Comparison of ENCODE assay signal across 36 cellular contexts in the genomic region with DNA sequence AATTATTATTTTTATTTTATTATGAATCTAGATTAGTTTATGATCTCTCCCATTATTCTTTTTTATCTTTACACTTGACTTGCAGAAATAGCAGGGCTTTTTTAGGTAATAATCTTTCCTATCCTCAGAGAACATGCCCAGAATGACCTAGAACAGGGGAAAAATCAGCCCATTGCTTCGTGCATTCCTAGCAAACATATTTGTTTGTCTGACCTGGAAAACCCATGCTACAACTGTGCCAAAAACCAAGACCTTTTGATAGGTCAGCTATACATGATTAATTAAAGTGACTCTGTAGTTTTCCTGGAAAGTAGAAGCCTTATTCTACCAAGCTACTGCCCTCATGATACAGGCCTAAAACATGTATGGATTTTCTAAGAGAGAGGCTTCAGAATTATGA.
"Had no signal": no experiment of that assay in that cellular context is flagged by ENCODE, and none has a peak within 500 bp of the region (broad histone marks: within the 10 kb centered on the region; RNA-seq: fewer than 3 reads in every experiment).

No MANE protein-coding gene starts in this region.

- H3K27ac ChIP-seq: ascending aorta, body of pancreas, brain microvascular endothelial cell, breast epithelium, VCaP had no signal

- ATAC-seq: activated T-cell treated with anti-CD3 and anti-CD28 coated beads, Interleukin-2, amount 50 U/mL, for 4 hours; body of pancreas had no signal

- DNase-seq: activated B cell treated with CpG ODN at 0.5 μM for 24 hours; activated CD4-positive, alpha-beta memory T cell treated with anti-CD3 and anti-CD28 coated beads for 36 hours; activated CD4-positive, alpha-beta T cell treated with anti-CD3 and anti-CD28 coated beads for 4 hours; activated CD4-positive, alpha-beta T cell treated with anti-CD3 and anti-CD28 coated beads, Interleukin-2, amount 10 ng/mL, durations not matched to agents 24 days and 14 days; activated CD4-positive, alpha-beta T cell treated with anti-CD3 and anti-CD28 coated beads, Interleukin-2, amount 50 U/mL, for 1 hour; activated CD4-positive, alpha-beta T cell treated with anti-CD3 and anti-CD28 coated beads, Interleukin-2, amount 50 U/mL, for 4 hours; activated CD4-positive, CD25-positive, alpha-beta regulatory T cell treated with anti-CD3 and anti-CD28 coated beads, Interleukin-2, amount 50 U/mL, for 72 hours; activated CD8-positive, alpha-beta memory T cell treated with anti-CD3 and anti-CD28 coated beads, Interleukin-2, amount 50 U/mL, for 4 hours; activated CD8-positive, alpha-beta T cell treated with anti-CD3 and anti-CD28 coated beads for 36 hours; activated gamma-delta T cell; activated naive CD4-positive, alpha-beta T cell treated with anti-CD3 and anti-CD28 coated beads, Interleukin-2, amount 10 ng/mL, durations not matched to agents 7 days and 5 days; activated naive CD4-positive, alpha-beta T cell treated with Interleukin-2 at 50 U/mL for 16 hours; activated naive CD8-positive, alpha-beta T cell treated with anti-CD3 and anti-CD28 coated beads, Interleukin-2, amount 10 ng/mL, durations not matched to agents 7 days and 5 days; activated naive CD8-positive, alpha-beta T cell treated with anti-CD3 and anti-CD28 coated beads, Interleukin-2, amount 50 U/mL, for 24 hours; activated T-cell treated with anti-CD3 and anti-CD28 coated beads for 4 hours; activated T-cell treated with anti-CD3 and anti-CD28 coated beads, Interleukin-2, amount 50 U/mL, for 1 hour; activated T-cell treated with anti-CD3 and anti-CD28 coated beads, Interleukin-2, amount 50 U/mL, for 4 hours; activated T-cell treated with anti-CD3 and anti-CD28 coated beads, Interleukin-2, amount 50 U/mL, for 72 hours; amygdala; anterior cingulate cortex; body of pancreas; central memory CD4-positive, alpha-beta T cell; T-helper 1 cell; T-helper 2 cell; T-helper 9 cell had no signal

- H3K27ac Mint-ChIP-seq: activated B cell treated with CpG ODN at 0.5 μM for 24 hours; activated CD4-positive, alpha-beta memory T cell treated with anti-CD3 and anti-CD28 coated beads for 36 hours; activated CD4-positive, alpha-beta T cell treated with anti-CD3 and anti-CD28 coated beads, Interleukin-2, amount 10 ng/mL, durations not matched to agents 24 days and 14 days; activated CD8-positive, alpha-beta T cell treated with anti-CD3 and anti-CD28 coated beads for 36 hours; activated naive CD4-positive, alpha-beta T cell treated with anti-CD3 and anti-CD28 coated beads, Interleukin-2, amount 10 ng/mL, durations not matched to agents 7 days and 5 days; activated naive CD4-positive, alpha-beta T cell treated with anti-CD3 and anti-CD28 coated beads, Interleukin-2, amount 50 U/mL, for 24 hours; activated naive CD8-positive, alpha-beta T cell; activated naive CD8-positive, alpha-beta T cell treated with anti-CD3 and anti-CD28 coated beads, Interleukin-2, amount 10 ng/mL, durations not matched to agents 7 days and 5 days; activated naive CD8-positive, alpha-beta T cell treated with anti-CD3 and anti-CD28 coated beads, Interleukin-2, amount 50 U/mL, for 24 hours; activated T-cell treated with anti-CD3 and anti-CD28 coated beads, Interleukin-2, amount 50 U/mL, for 72 hours; activated T-helper 1 cell treated with anti-CD3 and anti-CD28 coated beads, Interleukin-12 subunit alpha, Interleukin-12 subunit beta, Interleukin-2, Interleukin-4 antibody, amounts not matched to agents 30 ng/mL and 10 ng/mL and 1 ng/mL, durations not matched to agents 14 hours and 24 hours and 36 hours; activated T-helper 17 cell treated with anti-CD3 and anti-CD28 coated beads, Interleukin-2, amount 50 U/mL, for 72 hours; T-helper 1 cell treated with Interleukin-12 subunit alpha and Interleukin-12 subunit beta and Interleukin-4 antibody, amounts not matched to agents 30 μg/mL and 1 μg/mL, for 36 hours; T-helper 2 cell treated with Interferon-gamma antibody and Interleukin-4, amounts not matched to agents 5 μg/mL and 100 μg/mL, for 36 hours had no signal

- H3K4me1 Mint-ChIP-seq: activated B cell treated with CpG ODN at 0.5 μM for 24 hours; activated CD4-positive, alpha-beta T cell treated with anti-CD3 and anti-CD28 coated beads, Interleukin-2, amount 10 ng/mL, durations not matched to agents 24 days and 14 days; activated naive CD4-positive, alpha-beta T cell treated with anti-CD3 and anti-CD28 coated beads, Interleukin-2, amount 10 ng/mL, durations not matched to agents 7 days and 5 days; activated naive CD4-positive, alpha-beta T cell treated with anti-CD3 and anti-CD28 coated beads, Interleukin-2, amount 50 U/mL, for 24 hours; activated naive CD8-positive, alpha-beta T cell treated with anti-CD3 and anti-CD28 coated beads, Interleukin-2, amount 10 ng/mL, durations not matched to agents 7 days and 5 days; activated naive CD8-positive, alpha-beta T cell treated with anti-CD3 and anti-CD28 coated beads, Interleukin-2, amount 50 U/mL, for 24 hours; activated T-helper 17 cell treated with anti-CD3 and anti-CD28 coated beads, Interleukin-2, amount 50 U/mL, for 72 hours had no signal

- H3K4me3 ChIP-seq: ascending aorta, body of pancreas, breast epithelium had no signal

- FAIRE-seq: TTC549 had no signal

- H3K27me3 ChIP-seq: ascending aorta, body of pancreas, brain microvascular endothelial cell, breast epithelium had no signal

- H3K9me3 Mint-ChIP-seq: activated B cell treated with CpG ODN at 0.5 μM for 24 hours; activated CD4-positive, alpha-beta memory T cell treated with anti-CD3 and anti-CD28 coated beads for 36 hours; activated CD4-positive, alpha-beta T cell treated with anti-CD3 and anti-CD28 coated beads, Interleukin-2, amount 10 ng/mL, durations not matched to agents 24 days and 14 days; activated CD8-positive, alpha-beta T cell treated with anti-CD3 and anti-CD28 coated beads for 36 hours; activated naive CD4-positive, alpha-beta T cell treated with anti-CD3 and anti-CD28 coated beads, Interleukin-2, amount 10 ng/mL, durations not matched to agents 7 days and 5 days; activated naive CD4-positive, alpha-beta T cell treated with anti-CD3 and anti-CD28 coated beads, Interleukin-2, amount 50 U/mL, for 24 hours; activated naive CD8-positive, alpha-beta T cell treated with anti-CD3 and anti-CD28 coated beads, Interleukin-2, amount 10 ng/mL, durations not matched to agents 7 days and 5 days; activated naive CD8-positive, alpha-beta T cell treated with anti-CD3 and anti-CD28 coated beads, Interleukin-2, amount 50 U/mL, for 24 hours; activated T-cell treated with anti-CD3 and anti-CD28 coated beads, Interleukin-2, amount 50 U/mL, for 4 hours; activated T-cell treated with anti-CD3 and anti-CD28 coated beads, Interleukin-2, amount 50 U/mL, for 72 hours; activated T-helper 1 cell treated with anti-CD3 and anti-CD28 coated beads, Interleukin-12 subunit alpha, Interleukin-12 subunit beta, Interleukin-2, Interleukin-4 antibody, amounts not matched to agents 30 ng/mL and 10 ng/mL and 1 ng/mL, durations not matched to agents 14 hours and 24 hours and 36 hours; activated T-helper 17 cell treated with anti-CD3 and anti-CD28 coated beads, Interleukin-2, amount 50 U/mL, for 72 hours; T-helper 1 cell treated with Interleukin-12 subunit alpha and Interleukin-12 subunit beta and Interleukin-4 antibody, amounts not matched to agents 30 μg/mL and 1 μg/mL, for 36 hours; T-helper 2 cell treated with Interferon-gamma antibody and Interleukin-4, amounts not matched to agents 5 μg/mL and 100 μg/mL, for 36 hours had no signal

- H3K9me3 ChIP-seq: ascending aorta, body of pancreas, breast epithelium had no signal

- H3K36me3 ChIP-seq: ascending aorta, brain microvascular endothelial cell, breast epithelium had no signal

- H3K4me3 Mint-ChIP-seq: activated B cell treated with CpG ODN at 0.5 μM for 24 hours; activated CD4-positive, alpha-beta memory T cell treated with anti-CD3 and anti-CD28 coated beads for 36 hours; activated CD4-positive, alpha-beta T cell treated with anti-CD3 and anti-CD28 coated beads, Interleukin-2, amount 10 ng/mL, durations not matched to agents 24 days and 14 days; activated CD8-positive, alpha-beta T cell treated with anti-CD3 and anti-CD28 coated beads for 36 hours; activated naive CD4-positive, alpha-beta T cell treated with anti-CD3 and anti-CD28 coated beads, Interleukin-2, amount 10 ng/mL, durations not matched to agents 7 days and 5 days; activated naive CD4-positive, alpha-beta T cell treated with anti-CD3 and anti-CD28 coated beads, Interleukin-2, amount 50 U/mL, for 24 hours; activated naive CD8-positive, alpha-beta T cell; activated naive CD8-positive, alpha-beta T cell treated with anti-CD3 and anti-CD28 coated beads, Interleukin-2, amount 10 ng/mL, durations not matched to agents 7 days and 5 days; activated naive CD8-positive, alpha-beta T cell treated with anti-CD3 and anti-CD28 coated beads, Interleukin-2, amount 50 U/mL, for 24 hours; activated T-cell treated with anti-CD3 and anti-CD28 coated beads, Interleukin-2, amount 50 U/mL, for 4 hours; activated T-cell treated with anti-CD3 and anti-CD28 coated beads, Interleukin-2, amount 50 U/mL, for 72 hours; activated T-helper 1 cell treated with anti-CD3 and anti-CD28 coated beads, Interleukin-12 subunit alpha, Interleukin-12 subunit beta, Interleukin-2, Interleukin-4 antibody, amounts not matched to agents 30 ng/mL and 10 ng/mL and 1 ng/mL, durations not matched to agents 14 hours and 24 hours and 36 hours; activated T-helper 17 cell treated with anti-CD3 and anti-CD28 coated beads, Interleukin-2, amount 50 U/mL, for 72 hours; T-helper 1 cell treated with Interleukin-12 subunit alpha and Interleukin-12 subunit beta and Interleukin-4 antibody, amounts not matched to agents 30 μg/mL and 1 μg/mL, for 36 hours; T-helper 2 cell treated with Interferon-gamma antibody and Interleukin-4, amounts not matched to agents 5 μg/mL and 100 μg/mL, for 36 hours had no signal

- H3K36me3 Mint-ChIP-seq: activated CD4-positive, alpha-beta memory T cell treated with anti-CD3 and anti-CD28 coated beads for 36 hours; activated naive CD4-positive, alpha-beta T cell treated with anti-CD3 and anti-CD28 coated beads, Interleukin-2, amount 10 ng/mL, durations not matched to agents 7 days and 5 days; activated naive CD4-positive, alpha-beta T cell treated with anti-CD3 and anti-CD28 coated beads, Interleukin-2, amount 50 U/mL, for 24 hours; activated naive CD8-positive, alpha-beta T cell; activated naive CD8-positive, alpha-beta T cell treated with anti-CD3 and anti-CD28 coated beads, Interleukin-2, amount 10 ng/mL, durations not matched to agents 7 days and 5 days had no signal

- H3K4me1 ChIP-seq: ascending aorta, body of pancreas, breast epithelium had no signal
